8 cellular contexts compared by ENCODE assay signal in the genomic region with DNA sequence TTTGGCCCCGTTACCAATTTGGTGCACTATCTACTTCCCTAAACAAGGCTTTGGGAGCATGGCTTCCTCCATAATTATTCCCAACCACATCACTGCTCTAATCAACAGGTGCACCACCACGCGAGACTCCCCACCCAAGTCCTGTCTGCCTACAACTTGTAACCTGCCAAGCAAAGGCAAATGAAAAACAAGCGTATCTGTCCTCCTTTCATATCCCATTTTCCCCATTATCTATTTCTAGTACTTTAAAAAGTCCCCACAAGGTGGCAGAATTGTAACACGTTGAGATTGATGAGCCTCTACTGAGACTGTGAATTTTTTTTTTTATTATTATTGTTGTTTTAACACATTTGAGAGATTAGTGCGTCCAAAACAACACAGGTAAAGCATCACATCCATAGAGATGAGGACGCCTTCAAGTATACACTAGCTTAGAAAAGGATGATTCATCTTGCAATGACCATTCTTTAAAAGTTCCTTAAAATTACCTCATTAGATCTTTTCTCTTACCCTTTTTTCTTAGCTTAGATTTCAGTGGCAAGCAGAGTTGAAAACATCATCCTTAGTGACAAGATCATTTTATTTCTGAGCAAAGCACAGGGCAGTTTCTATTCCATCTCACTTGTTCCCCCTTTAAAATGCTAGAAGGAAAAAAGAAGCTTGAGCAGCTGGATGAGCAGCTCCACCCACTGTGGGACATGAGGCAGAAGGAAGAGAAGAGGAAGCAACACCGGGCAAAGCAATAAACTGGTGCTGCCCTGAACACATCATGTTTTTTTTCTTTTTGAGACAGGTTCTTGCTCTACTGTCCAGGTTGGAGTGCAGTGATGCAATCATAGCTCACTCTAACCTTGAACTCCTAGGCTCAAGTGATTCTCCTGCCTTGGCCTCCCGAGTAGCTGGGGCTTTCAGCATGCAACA.
A peak's percentile ranks its signal among the peaks of the same experiment; 100 is the strongest.
DNase-seq lines count a peak whose midpoint lies in the region; ATAC-seq and TF ChIP-seq lines count a peak whose summit lies in the region.

No MANE protein-coding gene starts in this region.

- no peaks in the 10 kb centered on the region for H3K9me3 Mint-ChIP-seq in activated T-helper 17 cell treated with anti-CD3 and anti-CD28 coated beads, Interleukin-2, amount 50 U/mL, for 72 hours

- ATAC-seq in GM18499 (IDR thresholded peaks at IDR 0.05; ENCODE audit: insufficient read depth, unreplicated experiment) (peak; percentile 60), HG02885 (IDR thresholded peaks at IDR 0.05; ENCODE audit: poor library complexity, unreplicated experiment) (peak; percentile 80)
- ATAC-seq in activated T-helper 17 cell treated with anti-CD3 and anti-CD28 coated beads, Interleukin-2, amount 50 U/mL, for 72 hours (replicated peaks) = peak; percentile 61

- DNase-seq in NCI-H2227 treated with DMSO at 0.1 percent for 48 hours (lab: John Stamatoyannopoulos, UW) (peak; percentile 22), glomerular visceral epithelial cell (ENCODE audit: extremely low spot score) (peak; percentile 64), retinal pigment epithelial cell (ENCODE audit: low read depth) (peak; percentile 8)
- no peak for DNase-seq in stimulated activated CD4-positive, alpha-beta T cell treated with anti-CD3 and anti-CD28 coated beads, Interleukin-1b, Interleukin-23, amount 100 ng/mL, for 48 hours

- H3K27me3 Mint-ChIP-seq in activated T-helper 17 cell treated with anti-CD3 and anti-CD28 coated beads, Interleukin-2, amount 50 U/mL, for 72 hours = no peaks in the 10 kb centered on the region

- H3K36me3 Mint-ChIP-seq in activated T-helper 17 cell treated with anti-CD3 and anti-CD28 coated beads, Interleukin-2, amount 50 U/mL, for 72 hours (ENCODE audit: low read depth) = peaks cover 5% of the 10 kb centered on the region

- H3K27ac Mint-ChIP-seq in activated T-helper 17 cell treated with anti-CD3 and anti-CD28 coated beads, Interleukin-2, amount 50 U/mL, for 72 hours = peak overlapping the region; percentile 28

- TF ChIP-seq CTCF in C4-2B (conservative IDR thresholded peaks at IDR 0.05) (peak; percentile 72), retinal pigment epithelial cell (conservative IDR thresholded peaks at IDR 0.05; ENCODE audit: low read depth, low read length) (peak; percentile 49)

- H3K4me3 ChIP-seq in retinal pigment epithelial cell (ENCODE audit: low read length) = peak overlapping the region; percentile 29

- H3K27ac ChIP-seq in C4-2B = no peak overlapping the region

- H3K4me1 Mint-ChIP-seq in activated T-helper 17 cell treated with anti-CD3 and anti-CD28 coated beads, Interleukin-2, amount 50 U/mL, for 72 hours = peaks cover 28% of the 10 kb centered on the region

- H3K4me3 Mint-ChIP-seq in activated T-helper 17 cell treated with anti-CD3 and anti-CD28 coated beads, Interleukin-2, amount 50 U/mL, for 72 hours = peak overlapping the region; percentile 68
